29 cellular contexts compared by ENCODE assay signal in the genomic region with DNA sequence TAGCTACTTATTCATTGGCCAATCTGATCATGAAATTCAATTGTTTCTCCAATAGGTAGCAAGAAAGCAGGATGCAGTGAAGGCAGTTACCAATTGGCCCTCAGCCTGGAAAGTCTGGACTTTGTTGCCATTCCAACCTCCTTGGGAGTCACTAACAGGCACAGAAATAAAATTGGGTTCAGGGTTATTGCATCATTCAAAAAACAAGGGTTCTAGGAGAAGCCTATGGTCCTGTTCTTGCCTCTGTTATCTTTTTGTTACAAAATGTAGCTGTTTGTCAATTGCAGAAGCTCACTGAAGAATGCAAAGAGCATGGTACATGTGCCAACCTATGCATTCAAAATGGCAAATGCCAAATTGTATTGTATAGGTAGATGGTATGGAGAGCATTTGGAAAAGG. TPM values are rescaled to one million over a fixed set of nuclear protein-coding genes. Genes with fewer than 3 reads are reported as not detected.
DNase-seq lines count a peak whose midpoint lies in the region; ATAC-seq, FAIRE-seq and TF ChIP-seq lines count a peak whose summit lies in the region.
"Had no signal": no experiment of that assay in that cellular context is flagged by ENCODE, and none has a peak within 500 bp of the region (broad histone marks: within the 10 kb centered on the region; RNA-seq: fewer than 3 reads in every experiment).

No MANE protein-coding gene starts in this region.

- no peak overlapping the region for H3K23ac ChIP-seq in IMR-90 (ENCODE audit: low read depth, low read length)
- H3K23ac ChIP-seq in H1 (ENCODE audit: insufficient read length) = no peak overlapping the region

- H3K27ac ChIP-seq in IMR-90 (ENCODE audit: insufficient read depth, low read length) = no peak overlapping the region
- 0 out of 2 replicates have a peak overlapping the region, but pooled peaks have one; percentile 5 for H3K27ac ChIP-seq in Karpas-422 (ENCODE audit: low read length)
- no peak overlapping the region for H3K27ac ChIP-seq in K562 (ENCODE audit: extremely low read depth, low read depth, low read length)
- H3K27ac ChIP-seq in H1 (ENCODE audit: low read depth, low read length) = no peak overlapping the region
- H3K27ac ChIP-seq in heart right ventricle = no peak overlapping the region
- H3K27ac ChIP-seq: BLaER1 had no signal

- H3K4me1 ChIP-seq in IMR-90 (ENCODE audit: control insufficient read depth, insufficient read depth, low read length) = no peaks in the 10 kb centered on the region
- peaks cover 25% of the 10 kb centered on the region for H3K4me1 ChIP-seq in Karpas-422 (ENCODE audit: low read length)
- H3K4me1 ChIP-seq in K562 (replicated peaks in 1 of 2; ENCODE audit: control insufficient read depth in 2 of 2, insufficient read depth in 2 of 2, low read length in 2 of 2) = 0 out of 5 replicates have a peak, but pooled peaks cover 0 to 5% of the 10 kb centered on the region in 2 experiments
- no peaks in the 10 kb centered on the region for H3K4me1 ChIP-seq in H1 (replicated peaks in 1 of 4; ENCODE audit: control insufficient read depth in 3 of 4, insufficient read depth in 4 of 4, low read length in 3 of 4)
- peaks cover 0 to 4% (median 0%) of the 10 kb centered on the region in 9 donors for H3K4me1 ChIP-seq in heart right ventricle
- H3K4me1 ChIP-seq: BLaER1 had no signal

- no peak overlapping the region for H2AK5ac ChIP-seq in IMR-90 (ENCODE audit: low read depth, low read length)
- no peak overlapping the region for H2AK5ac ChIP-seq in H1 (ENCODE audit: low read depth, low read length)

- TF ChIP-seq CTCF in IMR-90 (conservative IDR thresholded peaks at IDR 0.05; ENCODE audit: low read depth, low read length) (no peak), K562 (IDR thresholded peaks at IDR 0.05 in 2 of 3, conservative IDR thresholded peaks at IDR 0.05 in 1 of 3; ENCODE audit: insufficient read depth in 2 of 3, low read depth in 1 of 3, low read length in 3 of 3) (no peak), H1 (IDR thresholded peaks at IDR 0.05; ENCODE audit: control extremely low read depth in 1 of 3, insufficient read depth in 1 of 3, low read depth in 1 of 3, low read length in 3 of 3) (no peak), heart right ventricle (IDR thresholded peaks at IDR 0.05) (no peak)

- H3K23me2 ChIP-seq in H1 (ENCODE audit: low read depth, low read length) = no peaks in the 10 kb centered on the region

- CTCF ChIA-PET in IMR-90 (lab: Yijun Ruan, JAX) = no interaction called here
- CTCF ChIA-PET in K562 (lab: Yijun Ruan, JAX; ENCODE audit: low intra/inter-chr PET ratio) = no interaction called here
- CTCF ChIA-PET in H1 (lab: Charles Lee; ENCODE audit: partially characterized antibody) = interaction anchor here (1.0 to 2.1 kb wide), 2 partner anchors 22 to 39 kb away, joined by 3 to 9 read pairs; no protein-coding TSS in a partner anchor

- H2BK12ac ChIP-seq in H1 (ENCODE audit: low read depth, low read length) = no peak overlapping the region

- H3K27me3 ChIP-seq in IMR-90 (ENCODE audit: control insufficient read depth, insufficient read depth, low read length) = no peaks in the 10 kb centered on the region
- no peaks in the 10 kb centered on the region for H3K27me3 ChIP-seq in Karpas-422 (ENCODE audit: low read length)
- no peaks in the 10 kb centered on the region for H3K27me3 ChIP-seq in K562 (ENCODE audit: control insufficient read depth in 2 of 2, insufficient read depth in 2 of 2, low read length in 2 of 2)
- H3K27me3 ChIP-seq in H1 (replicated peaks in 1 of 4; ENCODE audit: control insufficient read depth in 3 of 4, extremely low read depth in 1 of 4, insufficient read depth in 3 of 4, low read length in 3 of 4) = no peaks in the 10 kb centered on the region
- H3K27me3 ChIP-seq in heart right ventricle = no peaks in the 10 kb centered on the region
- H3K27me3 ChIP-seq: BE2C, BLaER1 had no signal

- DNase-seq in IMR-90 (no peak), Karpas-422 (no peak), K562 (ENCODE audit: extremely low read depth in 1 of 4, low spot score in 3 of 4) (no peak), H1 (ENCODE audit: low read depth in 1 of 2, low spot score in 2 of 2) (no peak), heart right ventricle (no peak)
- DNase-seq in activated naive CD4-positive, alpha-beta T cell treated with Interleukin-2 at 50 U/mL for 16 hours = no peak
- no peak for DNase-seq in activated naive CD4-positive, alpha-beta T cell treated with anti-CD3 and anti-CD28 coated beads, Interleukin-2, amount 50 U/mL, for 16 hours
- DNase-seq: 8988T; ACHN; BE2C; C1 segment of cervical spinal cord; CD4-positive, alpha-beta memory T cell; CD4-positive, CD25-positive, alpha-beta regulatory T cell; CD8-positive, alpha-beta memory T cell; COR-L47; DMS 273 treated with DMSO at 0.1 percent for 48 hours; DMS153; DMS53; DMS79; DND-41; EL; GDM1 had no signal

- POLR2A ChIA-PET in IMR-90 (lab: Charles Lee; ENCODE audit: unreplicated experiment) (no interaction called here), K562 (lab: Yijun Ruan, JAX) (interaction anchor here (0.6 to 1.7 kb wide), 3 partner anchors 15 to 110 kb away, joined by 3 to 5 read pairs (median 4); no protein-coding TSS in a partner anchor), H1 (lab: Charles Lee; ENCODE audit: partially characterized antibody) (interaction anchor here (0.6 kb wide), 1 partner anchor 64 kb away, joined by 3 read pairs; no protein-coding TSS in a partner anchor)

- H4K8ac ChIP-seq in IMR-90 (ENCODE audit: low read depth in 2 of 2, low read length in 2 of 2) = no peak overlapping the region
- H4K8ac ChIP-seq in H1 (ENCODE audit: extremely low read depth, insufficient read depth, low read length) = no peak overlapping the region

- H3K18ac ChIP-seq in IMR-90 (ENCODE audit: low read depth, low read length) (no peak overlapping the region), H1 (ENCODE audit: extremely low read depth, low read length) (no peak overlapping the region)

- H2BK5ac ChIP-seq in IMR-90 (ENCODE audit: low read depth, low read length, poor library complexity, severe bottlenecking) (no peak overlapping the region), H1 (ENCODE audit: low read depth, low read length) (no peak overlapping the region)

- no peak overlapping the region for H3K9ac ChIP-seq in IMR-90 (ENCODE audit: low read depth, low read length)
- H3K9ac ChIP-seq in Karpas-422 (ENCODE audit: low read length) = no peak overlapping the region
- H3K9ac ChIP-seq in K562 (ENCODE audit: insufficient read depth in 1 of 2, low read depth in 2 of 2, low read length in 2 of 2) = no peak overlapping the region
- H3K9ac ChIP-seq in H1 (replicated peaks in 1 of 4; ENCODE audit: extremely low read depth in 1 of 4, low read depth in 3 of 4, low read length in 3 of 4) = no peak overlapping the region
- H3K9ac ChIP-seq: BLaER1 had no signal

- H4K91ac ChIP-seq in IMR-90 (ENCODE audit: insufficient read depth, low read depth, low read length) (no peak overlapping the region), H1 (replicated peaks; ENCODE audit: insufficient read length, low read length) (no peak overlapping the region)

- H3K36me3 ChIP-seq in IMR-90 (ENCODE audit: control insufficient read depth, insufficient read depth, low read length) = no peaks in the 10 kb centered on the region
- no peaks in the 10 kb centered on the region for H3K36me3 ChIP-seq in Karpas-422 (ENCODE audit: insufficient read depth, low read length)
- no peaks in the 10 kb centered on the region for H3K36me3 ChIP-seq in K562 (ENCODE audit: control insufficient read depth, insufficient read depth, low read length)
- no peaks in the 10 kb centered on the region for H3K36me3 ChIP-seq in H1 (ENCODE audit: control insufficient read depth in 2 of 4, insufficient read depth in 4 of 4, low read length in 3 of 4)
- H3K36me3 ChIP-seq in heart right ventricle = no peaks in the 10 kb centered on the region
- H3K36me3 ChIP-seq: BE2C, BLaER1 had no signal

- H4K20me1 ChIP-seq in IMR-90 (ENCODE audit: insufficient read depth, low read length) (no peaks in the 10 kb centered on the region), Karpas-422 (ENCODE audit: insufficient read depth, low read depth, low read length) (no peaks in the 10 kb centered on the region), K562 (replicated peaks; ENCODE audit: control insufficient read depth, insufficient read depth, low read length) (no peaks in the 10 kb centered on the region), H1 (replicated peaks in 1 of 2; ENCODE audit: control insufficient read depth in 1 of 2, insufficient read depth in 2 of 2, low read length in 2 of 2) (no peaks in the 10 kb centered on the region)
- H4K20me1 ChIP-seq: BLaER1 had no signal

- H2BK15ac ChIP-seq in IMR-90 (ENCODE audit: low read depth, low read length) = no peak overlapping the region
- H2BK15ac ChIP-seq in H1 (ENCODE audit: low read length) = no peak overlapping the region

- TF ChIP-seq EP300 in K562 (IDR thresholded peaks at IDR 0.05; ENCODE audit: low read length) (no peak), H1 (IDR thresholded peaks at IDR 0.05; ENCODE audit: borderline replicate concordance in 1 of 2, low read depth in 2 of 2, low read length in 2 of 2) (no peak)

- H3K9me2 ChIP-seq in Karpas-422 (replicated peaks; ENCODE audit: insufficient read depth, low read length) = no peaks in the 10 kb centered on the region

- no peak overlapping the region for H2AK9ac ChIP-seq in IMR-90 (replicated peaks; ENCODE audit: low read depth, low read length, poor library complexity)

- in situ Hi-C loops in IMR-90 (cut with MboI; ENCODE audit: low sequenced_read_pairs) (no loop called here), K562 (cut with MboI) (loop anchor here (5.0 kb wide), 1 partner anchor 46 kb away; no protein-coding TSS in a partner anchor)

- H3K79me1 ChIP-seq in IMR-90 (ENCODE audit: low read depth in 1 of 2, low read length in 2 of 2) (no peaks in the 10 kb centered on the region), H1 (ENCODE audit: low read depth, low read length) (no peaks in the 10 kb centered on the region)

- H4K5ac ChIP-seq in IMR-90 (ENCODE audit: low read depth, low read length) (no peak overlapping the region), H1 (ENCODE audit: insufficient read length, low read depth, low read length) (no peak overlapping the region)

- ATAC-seq in IMR-90 (ENCODE audit: low read depth) (no peak), K562 (no peak), heart right ventricle (no peak), GM18868 (IDR thresholded peaks at IDR 0.05; ENCODE audit: unreplicated experiment) (no peak)
- ATAC-seq: GM12878 had no signal

- no TSS peak for BruUV-seq in IMR-90 (replicated peaks; lab: Mats Ljungman, UMichigan)
- BruUV-seq in K562 (replicated peaks; lab: Mats Ljungman, UMichigan) = no TSS peak

- H2AFZ ChIP-seq in IMR-90 (replicated peaks; ENCODE audit: low read length, poor library complexity) (no peak overlapping the region), Karpas-422 (ENCODE audit: low read length) (no peak overlapping the region), K562 (ENCODE audit: low read depth, low read length) (no peak overlapping the region), H1 (ENCODE audit: low read length) (no peak overlapping the region)

- H2BK20ac ChIP-seq in IMR-90 (ENCODE audit: low read depth, low read length) (no peak overlapping the region), H1 (ENCODE audit: low read length) (no peak overlapping the region)

- no peaks in the 10 kb centered on the region for H3K79me2 ChIP-seq in Karpas-422 (ENCODE audit: low read length)
- no peaks in the 10 kb centered on the region for H3K79me2 ChIP-seq in K562 (ENCODE audit: control insufficient read depth, insufficient read depth, low read length)
- no peaks in the 10 kb centered on the region for H3K79me2 ChIP-seq in H1 (ENCODE audit: control insufficient read depth in 1 of 2, insufficient read depth in 2 of 2, low read length in 2 of 2)

- no peak overlapping the region for H3K4me3 ChIP-seq in IMR-90 (ENCODE audit: insufficient read depth, low read depth, low read length)
- no peak overlapping the region for H3K4me3 ChIP-seq in Karpas-422 (ENCODE audit: low read length)
- no peak overlapping the region for H3K4me3 ChIP-seq in K562
- H3K4me3 ChIP-seq in H1 (ENCODE audit: extremely low read depth in 1 of 4, insufficient read depth in 2 of 4, low read depth in 3 of 4, low read length in 4 of 4) = no peak overlapping the region
- H3K4me3 ChIP-seq in heart right ventricle = no peak overlapping the region
- H3K4me3 ChIP-seq: BLaER1, GM12878 had no signal

- FAIRE-seq in K562 (lab: Jason Lieb, UNC) = no peak
- peak; percentile 13 for FAIRE-seq in H1 (lab: Jason Lieb, UNC)
- FAIRE-seq: A204.1, GM12878, GM12892, GM18507, GM19239 had no signal

- intact Hi-C loops in IMR-90 (cut with micrococcal nuclease) = no loop called here
- intact Hi-C loops in K562 (cut with micrococcal nuclease) = no loop called here
- intact Hi-C loops in heart right ventricle (cut with DNase I) = no loop called here

- H3K9me3 ChIP-seq in IMR-90 (ENCODE audit: control insufficient read depth, insufficient read depth, low read length) (no peaks in the 10 kb centered on the region), Karpas-422 (ENCODE audit: low read length) (no peaks in the 10 kb centered on the region), K562 (replicated peaks; ENCODE audit: control insufficient read depth, insufficient read depth, low read depth, low read length) (no peaks in the 10 kb centered on the region; the same call in 1 of the 2 replicates), H1 (ENCODE audit: insufficient read depth in 2 of 2, low read depth in 1 of 2, low read length in 1 of 2) (no peaks in the 10 kb centered on the region), heart right ventricle (peaks cover 0 to 19% (median 4%) of the 10 kb centered on the region in 11 donors)
- H3K9me3 ChIP-seq: BE2C had no signal

- TF ChIP-seq RAD21 in IMR-90 (IDR thresholded peaks at IDR 0.05; ENCODE audit: low read length) (no peak), K562 (CRISPR knock-in tag; conservative IDR thresholded peaks at IDR 0.05 in 1 of 2, IDR thresholded peaks at IDR 0.05 in 1 of 2) (no peak), H1 (IDR thresholded peaks at IDR 0.05 in 1 of 2, conservative IDR thresholded peaks at IDR 0.05 in 1 of 2; ENCODE audit: low read depth in 2 of 2, low read length in 2 of 2) (no peak)

- H3K56ac ChIP-seq in IMR-90 (ENCODE audit: extremely low read depth, insufficient read depth, low read length) (no peak overlapping the region), H1 (replicated peaks; ENCODE audit: insufficient read length, low read depth, low read length) (no peak overlapping the region)

- H3K4me2 ChIP-seq in IMR-90 (ENCODE audit: low read depth, low read length) = no peak overlapping the region
- H3K4me2 ChIP-seq in Karpas-422 (ENCODE audit: low read depth, low read length, poor library complexity, severe bottlenecking) = peak overlapping the region; percentile 35
- H3K4me2 ChIP-seq in K562 (ENCODE audit: insufficient read depth, low read length) = no peak overlapping the region
- no peak overlapping the region for H3K4me2 ChIP-seq in H1 (ENCODE audit: insufficient read depth in 1 of 2, low read depth in 2 of 2, low read length in 2 of 2)
- H3K4me2 ChIP-seq: BLaER1 had no signal

- H3K4ac ChIP-seq in IMR-90 (ENCODE audit: low read depth, low read length) (no peak overlapping the region), H1 (replicated peaks; ENCODE audit: insufficient read length, low read depth, low read length) (no peak overlapping the region)

- H3K9me1 ChIP-seq in IMR-90 (ENCODE audit: insufficient read depth, low read length) = no peaks in the 10 kb centered on the region
- no peaks in the 10 kb centered on the region for H3K9me1 ChIP-seq in K562 (ENCODE audit: control insufficient read depth, insufficient read depth, low read length)

- dilution Hi-C loops in IMR-90 (cut with HindIII; ENCODE audit: low sequenced_read_pairs, unreplicated experiment) = no loop called here

- no peak overlapping the region for H3K14ac ChIP-seq in IMR-90 (replicated peaks; ENCODE audit: low read depth, low read length)
- H3K14ac ChIP-seq in H1 (ENCODE audit: insufficient read length) = no peak overlapping the region

- TF ChIP-seq POLR2A in IMR-90 (IDR thresholded peaks at IDR 0.05; ENCODE audit: low read depth, low read length) (no peak), K562 (conservative IDR thresholded peaks at IDR 0.05) (no peak), H1 (IDR thresholded peaks at IDR 0.05; ENCODE audit: control extremely low read depth in 1 of 2, low read depth in 2 of 2, low read length in 2 of 2) (no peak)

- no peak overlapping the region for H2BK120ac ChIP-seq in IMR-90 (ENCODE audit: low read depth, low read length)
- no peak overlapping the region for H2BK120ac ChIP-seq in H1 (replicated peaks; ENCODE audit: low read depth, low read length)

RNA-seq across cellular contexts. Expression of gene CCNG1, which starts 51.0 kb away (rescaled TPM):
- total RNA-seq in IMR-90 (2012; rRNA removed) (380 and 382 TPM in 2 replicates), K562 (2014; rRNA removed) (121 and 122 TPM in 2 replicates), K562 (2014; rRNA removed; fragmentation: Illumina TruSeq; extraction: Trizol) (245 and 271 TPM in 2 replicates), K562 (2015; rRNA removed; fragmentation: Illumina TruSeq; extraction: Trizol) (238 and 259 TPM in 2 replicates), K562 (2021) (180 and 184 TPM in 2 replicates), heart right ventricle (100 to 1,000 TPM in 2 of 10 donors, 10 to 100 TPM in 8; 47.1 to 137 (median 70.4) TPM)
- polyA plus RNA-seq in IMR-90 (2012; rRNA removed) (56.2 and 72.0 TPM in 2 replicates), K562 (2011; rRNA removed) (293 and 356 TPM in 2 replicates), K562 (2014; fragmentation: Illumina TruSeq; extraction: Trizol) (184 and 217 TPM in 2 replicates), K562 (2014; fragmentation: Nextera tagmentation; extraction: Ambion mirVana) (100 to 1,000 TPM; 254 to 290 TPM), K562 (2014; rRNA removed) (101 and 121 TPM in 2 replicates), H1 (2011; rRNA removed) (84.2 and 165 TPM in 2 replicates), heart right ventricle (10 to 100 TPM; 37.0 to 57.8 TPM)
- 24.9 and 31.6 TPM in 2 replicates for polyA plus RNA-seq in IMR-90 (2012; cell fraction: cytosol; rRNA removed)
- polyA plus RNA-seq in IMR-90 (2012; cell fraction: nucleus; rRNA removed; ENCODE audit: low replicate concordance) = 21.8 and 55.4 TPM in 2 replicates
- 109 and 270 TPM in 2 replicates for total RNA-seq in Karpas-422 (2014; rRNA removed; shearing (Covaris generic); ENCODE audit: low replicate concordance)
- 46.7 and 153 TPM in 2 replicates for total RNA-seq in K562 (2011; cell fraction: chromatin; rRNA removed; ENCODE audit: low replicate concordance)
- total RNA-seq in K562 (2011; cell fraction: nucleolus; rRNA removed) = 21.3 and 35.3 TPM in 2 replicates
- 54.8 and 92.8 TPM in 2 replicates for total RNA-seq in K562 (2011; cell fraction: nucleoplasm; rRNA removed)
- polyA plus RNA-seq in K562 (2011; cell fraction: cytosol; rRNA removed) = 37.8 and 116 TPM in 2 replicates
- 94.3 and 254 TPM in 2 replicates for polyA plus RNA-seq in K562 (2011; cell fraction: nucleus; rRNA removed)
- polyA plus RNA-seq in K562 (2012) = 171 and 344 TPM in 2 replicates
- 286 and 479 TPM in 2 replicates for polyA minus RNA-seq in K562 (2011; rRNA and poly(A)+ RNA removed)
- 124 and 144 TPM in 2 replicates for polyA minus RNA-seq in K562 (2011; cell fraction: cytosol; rRNA and poly(A)+ RNA removed)
- 29.1 and 78.5 TPM in 2 replicates for polyA minus RNA-seq in K562 (2011; cell fraction: nucleus; rRNA and poly(A)+ RNA removed)
- total RNA-seq in H1 (2021; fragmentation: NEBNext Ultra II Directional; extraction: Animal tissue kit (Norgen Biotek cat#: 25700)) = 363 and 369 TPM in 2 replicates
- polyA plus RNA-seq in H1 (2011; cell fraction: cytosol; rRNA removed) = 161 TPM
- 578 TPM for polyA plus RNA-seq in H1 (2011; cell fraction: nucleus; rRNA removed)
- 406 to 539 TPM (median 492 TPM) in 4 replicates for polyA plus RNA-seq in H1 (2012, experiment 1 of 2)
- polyA plus RNA-seq in H1 (2012, experiment 2 of 2) = 47.5 TPM
- 418 TPM for polyA plus RNA-seq in H1 (2013, experiment 1 of 2)
- 323 TPM for polyA plus RNA-seq in H1 (2013, experiment 2 of 2)
- 199 and 395 TPM in 2 replicates for polyA minus RNA-seq in H1 (2011; rRNA and poly(A)+ RNA removed)
- 114 TPM for polyA minus RNA-seq in H1 (2011; cell fraction: cytosol; rRNA and poly(A)+ RNA removed)
- polyA minus RNA-seq in H1 (2011; cell fraction: nucleus; rRNA and poly(A)+ RNA removed) = 471 TPM
